In the genomic region with DNA sequence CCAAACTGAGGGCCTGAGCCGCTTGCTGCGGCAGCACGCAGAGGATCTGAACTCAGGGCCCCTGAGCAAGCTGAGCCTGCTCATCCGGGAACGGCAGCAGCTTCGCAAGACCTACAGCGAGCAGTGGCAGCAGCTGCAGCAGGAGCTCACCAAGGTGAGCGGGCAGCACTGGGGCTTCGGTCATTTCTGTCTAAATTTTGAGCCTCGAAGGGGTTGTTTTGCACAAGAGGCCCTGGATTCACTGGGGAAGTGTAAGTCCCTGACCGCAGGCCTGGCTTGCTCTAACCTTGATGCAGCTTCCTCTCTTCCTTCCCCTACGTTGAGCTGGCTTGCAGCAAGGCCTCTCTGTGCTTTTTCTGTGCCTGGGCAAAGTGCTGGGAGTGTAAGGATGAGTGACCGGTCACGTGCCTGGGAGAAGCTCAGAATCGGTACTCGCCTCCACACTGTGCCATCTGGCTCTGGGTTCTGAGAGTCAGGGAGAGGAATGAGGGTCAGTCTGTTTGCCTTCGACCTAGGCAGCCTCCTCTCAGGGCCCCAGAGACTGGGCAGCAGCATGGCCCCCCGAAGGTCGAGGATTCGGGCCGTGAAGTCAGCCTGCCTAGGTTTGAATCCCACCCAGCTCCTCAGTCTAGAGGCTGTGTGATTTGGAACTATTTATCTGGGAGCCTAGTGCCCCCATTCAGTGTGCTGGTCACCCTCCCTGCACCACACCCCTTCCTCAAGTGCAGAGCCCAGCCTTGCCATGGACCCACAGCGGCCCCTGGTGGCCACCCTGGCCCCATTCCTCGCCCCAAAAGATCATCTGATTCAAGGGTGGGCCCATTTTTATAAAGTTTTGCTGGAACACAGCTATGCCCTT, we compare ENCODE assay signal across 8 cellular contexts. TPM values are rescaled to one million over a fixed set of nuclear protein-coding genes. Genes with fewer than 3 reads are reported as not detected.
A peak's percentile ranks its signal among the peaks of the same experiment; 100 is the strongest.
DNase-seq lines count a peak whose midpoint lies in the region; ATAC-seq, FAIRE-seq and TF ChIP-seq lines count a peak whose summit lies in the region.

No MANE protein-coding gene starts in this region.

- ATAC-seq in GM19397 (IDR thresholded peaks at IDR 0.05; ENCODE audit: unreplicated experiment) = peak; percentile 40
- peak; percentile 69 for ATAC-seq in activated B cell treated with CpG ODN at 0.5 μM for 24 hours (ENCODE audit: low read depth)

- peak overlapping the region; percentile 71 for H3K4me3 Mint-ChIP-seq in activated B cell treated with CpG ODN at 0.5 μM for 24 hours

- DNase-seq in BJ (ENCODE audit: low read depth) (no peak), NB4 (ENCODE audit: low read depth) (peak; percentile 96), activated B cell treated with CpG ODN at 0.5 μM for 24 hours (peak; percentile 78), mammary epithelial cell (no peak), kidney (peak; percentile 85), H54 (ENCODE audit: insufficient read length, low spot score) (no peak)
- DNase-seq in stimulated activated CD4-positive, alpha-beta T cell treated with anti-CD3 and anti-CD28 coated beads, Interleukin-1b, Interleukin-23, amount 100 ng/mL, for 24 hours (ENCODE audit: low read depth in 4 of 4, low spot score in 1 of 4) = peak; percentile 62 to 83 (median 73)

- TF ChIP-seq POLR2A in NB4 (IDR thresholded peaks at IDR 0.05; ENCODE audit: extremely low read depth, insufficient read length) (peak; percentile 25), H54 (IDR thresholded peaks at IDR 0.05; ENCODE audit: low read depth, low read length) (no peak)

- no peaks in the 10 kb centered on the region for H3K9me3 Mint-ChIP-seq in activated B cell treated with CpG ODN at 0.5 μM for 24 hours

- 76% methylated on average over 19 of the region's 23 CpGs for WGBS in mammary epithelial cell (ENCODE audit: low coverage, missing lambda C conversion rate)

- no peak overlapping the region for H3K9ac ChIP-seq in mammary epithelial cell (ENCODE audit: insufficient read depth, low read length)
- H3K9ac ChIP-seq in kidney (ENCODE audit: low read length in 2 of 2) = no peak overlapping the region

- dilution Hi-C loops in mammary epithelial cell (cut with HindIII; ENCODE audit: low sequenced_read_pairs) = no loop called here

- no peaks in the 10 kb centered on the region for H3K27me3 ChIP-seq in BJ (ENCODE audit: control insufficient read depth, insufficient read depth, low read length)
- no peaks in the 10 kb centered on the region for H3K27me3 ChIP-seq in mammary epithelial cell (ENCODE audit: insufficient read depth, low read length)

- H3K27ac Mint-ChIP-seq in activated B cell treated with CpG ODN at 0.5 μM for 24 hours = peak overlapping the region; percentile 76

- no peak overlapping the region for H3K27ac ChIP-seq in mammary epithelial cell (ENCODE audit: insufficient read depth, low read depth, low read length)
- H3K27ac ChIP-seq in kidney (ENCODE audit: low read depth in 2 of 2, low read length in 2 of 2) = peak overlapping the region; percentile 16 to 76

- FAIRE-seq in kidney (lab: Jason Lieb, UNC) (no peak), H54 (lab: Jason Lieb, UNC) (no peak)

- H2AFZ ChIP-seq in mammary epithelial cell (ENCODE audit: low read depth, low read length) = no peak overlapping the region

- POLR2A ChIA-PET in BJ (lab: Charles Lee) = interaction anchor here (0.6 kb wide), 1 partner anchor 174 kb away, joined by 7 read pairs; no protein-coding TSS in a partner anchor
- POLR2A ChIA-PET in activated B cell treated with CpG ODN at 0.5 μM for 24 hours (lab: Charles Lee) = interaction anchor here (0.6 to 3.6 kb wide), 20 partner anchors 11 to 237 kb away, joined by 3 to 35 read pairs (median 4); a partner anchor contains a TSS

- TF ChIP-seq CTCF in BJ (IDR thresholded peaks at IDR 0.05; ENCODE audit: insufficient read depth, low read depth, low read length) (peak; percentile 99), NB4 (IDR thresholded peaks at IDR 0.05; ENCODE audit: low read depth, low read length) (peak; percentile 96), activated B cell treated with CpG ODN at 0.5 μM for 24 hours (IDR thresholded peaks at IDR 0.05) (peak; percentile 90), mammary epithelial cell (conservative IDR thresholded peaks at IDR 0.05 in 1 of 2, IDR thresholded peaks at IDR 0.05 in 1 of 2; ENCODE audit: extremely low read depth in 1 of 2, insufficient read depth in 1 of 2, low read depth in 1 of 2, low read length in 2 of 2) (peak; percentile 93 to 99), kidney (IDR thresholded peaks at IDR 0.05; ENCODE audit: borderline replicate concordance, extremely low read depth, insufficient read depth) (peak; percentile 92)

- no TSS peak for BruUV-seq in mammary epithelial cell (replicated peaks; lab: Mats Ljungman, UMichigan)

- H3K4me3 ChIP-seq in BJ (ENCODE audit: low read depth, low read length) (no peak overlapping the region), NB4 (ENCODE audit: low read depth, low read length) (peak overlapping the region; percentile 84), mammary epithelial cell (replicated peaks in 1 of 3; ENCODE audit: insufficient read depth in 1 of 3, low read depth in 2 of 3, low read length in 3 of 3) (no peak overlapping the region), kidney (ENCODE audit: low read length in 2 of 2) (peak overlapping the region; percentile 2 to 3)

- in situ Hi-C loops in mammary epithelial cell (cut with MboI; ENCODE audit: low sequenced_read_pairs in 2 of 2) = loop anchor here (5.0 kb wide), 3 partner anchors 173 to 238 kb away; no protein-coding TSS in a partner anchor

- H3K4me2 ChIP-seq in mammary epithelial cell (ENCODE audit: insufficient read depth, low read depth, low read length) = no peak overlapping the region

- H3K9me3 ChIP-seq in mammary epithelial cell (replicated peaks; ENCODE audit: insufficient read depth, low read length) = no peaks in the 10 kb centered on the region
- no peaks in the 10 kb centered on the region for H3K9me3 ChIP-seq in kidney (ENCODE audit: control insufficient read depth in 1 of 2, low read length in 2 of 2)

- CTCF ChIA-PET in BJ (lab: Yijun Ruan, JAX) = interaction anchor here (0.6 to 4.2 kb wide), 55 partner anchors 10 to 1033 kb away, joined by 3 to 73 read pairs (median 4); a partner anchor contains a TSS
- CTCF ChIA-PET in activated B cell treated with CpG ODN at 0.5 μM for 24 hours (lab: Charles Lee) = interaction anchor here (0.6 to 5.8 kb wide), 46 partner anchors 10 to 592 kb away, joined by 3 to 121 read pairs (median 5); a partner anchor contains a TSS
- CTCF ChIA-PET in mammary epithelial cell (lab: Charles Lee; ENCODE audit: low non-redundant PET) = interaction anchor here (0.6 to 0.7 kb wide), 2 partner anchors 53 to 754 kb away, joined by 3 read pairs; no protein-coding TSS in a partner anchor

- H3K79me2 ChIP-seq in mammary epithelial cell (ENCODE audit: insufficient read depth, low read length) = no peaks in the 10 kb centered on the region

- H3K4me1 Mint-ChIP-seq in activated B cell treated with CpG ODN at 0.5 μM for 24 hours = peaks cover 34% of the 10 kb centered on the region

- H4K20me1 ChIP-seq in mammary epithelial cell (ENCODE audit: insufficient read depth, low read length) = no peaks in the 10 kb centered on the region

- H3K4me1 ChIP-seq in mammary epithelial cell (ENCODE audit: insufficient read depth, low read length) (no peaks in the 10 kb centered on the region), kidney (ENCODE audit: control insufficient read depth in 1 of 2, insufficient read depth in 1 of 2, low read depth in 1 of 2, low read length in 2 of 2) (peaks cover 6 to 20% of the 10 kb centered on the region in 2 donors)

- no peaks in the 10 kb centered on the region for H3K27me3 Mint-ChIP-seq in activated B cell treated with CpG ODN at 0.5 μM for 24 hours

- peaks cover 16% of the 10 kb centered on the region for H3K36me3 Mint-ChIP-seq in activated B cell treated with CpG ODN at 0.5 μM for 24 hours (ENCODE audit: low read depth)

- intact Hi-C loops in activated B cell treated with CpG ODN at 0.5 μM for 24 hours (cut with micrococcal nuclease) (loop anchor here (1.0 to 5.0 kb wide), 9 partner anchors 33 to 565 kb away; a partner anchor contains a TSS), mammary epithelial cell (cut with micrococcal nuclease) (loop anchor here (1.0 to 2.0 kb wide), 5 partner anchors 193 to 592 kb away; no protein-coding TSS in a partner anchor), kidney (cut with DNase I) (no loop called here)

- H3K36me3 ChIP-seq in BJ (ENCODE audit: control insufficient read depth, insufficient read depth, low read length) = peaks cover 20% of the 10 kb centered on the region
- peaks cover 4% of the 10 kb centered on the region for H3K36me3 ChIP-seq in mammary epithelial cell (ENCODE audit: insufficient read depth, low read length)
- peaks cover 4% of the 10 kb centered on the region in 2 donors for H3K36me3 ChIP-seq in kidney (ENCODE audit: control insufficient read depth in 1 of 2, insufficient read depth in 2 of 2, low read length in 2 of 2)

RNA-seq across cellular contexts. Expression of a gene that starts 1.4 kb away (rescaled TPM):
- polyA plus RNA-seq in BJ (2011; rRNA removed) (6.9 and 11.1 TPM in 2 replicates), mammary epithelial cell (not detected), kidney (ENCODE audit: insufficient read depth, low read depth, low replicate concordance) (9.3 TPM)
- polyA minus RNA-seq in BJ (2011; rRNA and poly(A)+ RNA removed) = 7.3 and 7.7 TPM in 2 replicates
- total RNA-seq in activated B cell treated with CpG ODN at 0.5 μM for 24 hours (19.7 and 27.4 TPM in 2 replicates), mammary epithelial cell (1 to 10 TPM in 1 of 2 donors, not detected in 1; 2.8 TPM), kidney (33.5 TPM)
- not detected for polyA minus RNA-seq in mammary epithelial cell

RNA-seq across cellular contexts. Expression of a gene that starts 17.3 kb away (rescaled TPM):
- polyA plus RNA-seq in BJ (2011; rRNA removed) = 19.6 and 30.9 TPM in 2 replicates
- 26.6 and 31.0 TPM in 2 replicates for polyA minus RNA-seq in BJ (2011; rRNA and poly(A)+ RNA removed)
- total RNA-seq in activated B cell treated with CpG ODN at 0.5 μM for 24 hours = 46.5 and 46.6 TPM in 2 replicates
- 10 to 100 TPM; 49.6 to 50.3 TPM for total RNA-seq in mammary epithelial cell
- polyA plus RNA-seq in mammary epithelial cell = 37.0 TPM
- polyA minus RNA-seq in mammary epithelial cell = 44.6 TPM
- 75.9 TPM for total RNA-seq in kidney
- 36.4 TPM for polyA plus RNA-seq in kidney (ENCODE audit: insufficient read depth, low read depth, low replicate concordance)

RNA-seq across cellular contexts. Expression of a gene that starts 17.4 kb away (rescaled TPM):
- 7.2 and 40.4 TPM in 2 replicates for polyA plus RNA-seq in BJ (2011; rRNA removed)
- polyA minus RNA-seq in BJ (2011; rRNA and poly(A)+ RNA removed) = 14.7 and 16.0 TPM in 2 replicates
- total RNA-seq in activated B cell treated with CpG ODN at 0.5 μM for 24 hours = 115 and 133 TPM in 2 replicates
- 10 to 100 TPM; 11.5 to 12.5 TPM for total RNA-seq in mammary epithelial cell
- 8.7 TPM for polyA plus RNA-seq in mammary epithelial cell
- polyA minus RNA-seq in mammary epithelial cell = 46.6 TPM
- 56.3 TPM for total RNA-seq in kidney
- polyA plus RNA-seq in kidney (ENCODE audit: insufficient read depth, low read depth, low replicate concordance) = 11.4 TPM

RNA-seq across cellular contexts. Expression of a gene that starts 46.7 kb away (rescaled TPM):
- polyA plus RNA-seq in BJ (2011; rRNA removed) (12.3 and 12.4 TPM in 2 replicates), mammary epithelial cell (12.7 TPM), kidney (ENCODE audit: insufficient read depth, low read depth, low replicate concordance) (47.3 TPM)
- 6.0 and 6.8 TPM in 2 replicates for polyA minus RNA-seq in BJ (2011; rRNA and poly(A)+ RNA removed)
- total RNA-seq in activated B cell treated with CpG ODN at 0.5 μM for 24 hours (17.6 and 19.0 TPM in 2 replicates), mammary epithelial cell (10 to 100 TPM; 10.5 to 16.2 TPM), kidney (15.5 TPM)
- polyA minus RNA-seq in mammary epithelial cell = not detected

RNA-seq across cellular contexts. Expression of a gene that starts 49.4 kb away (rescaled TPM):
- polyA plus RNA-seq in BJ (2011; rRNA removed) (69.8 and 93.8 TPM in 2 replicates), mammary epithelial cell (64.5 TPM), kidney (ENCODE audit: insufficient read depth, low read depth, low replicate concordance) (48.9 TPM)
- 58.2 and 84.9 TPM in 2 replicates for polyA minus RNA-seq in BJ (2011; rRNA and poly(A)+ RNA removed)
- total RNA-seq in activated B cell treated with CpG ODN at 0.5 μM for 24 hours (72.8 and 73.2 TPM in 2 replicates), mammary epithelial cell (10 to 100 TPM; 76.7 to 86.2 TPM), kidney (62.8 TPM)
- polyA minus RNA-seq in mammary epithelial cell = 55.1 TPM

Comparison
In these comparisons a context has a peak if more than half of its experiments do, and no peak if none do; other contexts are left out.
1. DNase-seq: peak in NB4 (single experiment), activated B cell treated with CpG ODN at 0.5 μM for 24 hours (single experiment), kidney (single experiment) and stimulated activated CD4-positive, alpha-beta T cell treated with anti-CD3 and anti-CD28 coated beads, Interleukin-1b, Interleukin-23, amount 100 ng/mL, for 24 hours (4 of 4); none in BJ (single experiment), mammary epithelial cell (single experiment) and H54 (single experiment).
2. H3K4me3 ChIP-seq: peak in NB4 (single experiment) and kidney (2 of 2); none in BJ (single experiment) and mammary epithelial cell (0 of 3).
3. Peak in every context shown above with its lines, with median percentiles within 50 percentile points of each other: CTCF ChIP-seq.